In the genomic region with DNA sequence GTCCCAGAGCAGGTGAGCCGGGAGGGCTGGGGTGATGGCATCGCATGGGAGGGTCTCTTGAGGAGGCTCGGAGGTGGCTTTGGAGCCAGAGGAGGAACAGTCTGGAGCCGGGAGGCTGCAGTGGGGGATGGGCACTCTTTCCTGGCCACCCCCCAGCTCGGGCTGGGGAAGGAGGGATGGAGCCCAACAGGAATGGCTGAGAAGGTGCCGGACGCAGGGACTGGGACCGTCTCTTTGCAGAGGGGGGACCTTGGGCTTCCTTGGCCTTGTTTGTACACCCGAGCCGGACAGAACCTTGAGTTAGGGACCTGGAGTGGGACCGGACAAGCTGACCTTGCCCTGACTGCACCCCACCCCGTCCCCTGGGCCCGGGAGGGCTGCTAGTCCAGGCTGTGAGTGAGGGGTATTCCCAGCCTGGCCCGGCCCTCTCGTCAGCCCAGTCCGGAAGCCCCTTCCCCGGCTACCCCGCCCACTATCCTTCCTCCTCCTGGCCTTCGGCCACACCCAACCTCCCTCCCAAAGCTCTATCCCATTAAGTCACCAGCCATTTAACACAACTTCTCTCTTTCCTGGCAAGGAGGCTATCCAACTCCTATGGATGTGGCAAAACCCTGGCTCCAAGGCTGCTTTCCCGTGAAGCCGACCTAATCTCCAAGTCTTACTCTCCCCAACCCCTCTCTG, we compare ENCODE assay signal across 1 cellular context.
TF ChIP-seq lines count a peak whose summit lies in the region.

No MANE protein-coding gene starts in this region.

TF ChIP-seq in endothelial cell of umbilical vein, 7 proteins besides CTCF, POLR2A, EP300 and RAD21:
- no peak for TF ChIP-seq POLR2AphosphoS5 (IDR thresholded peaks at IDR 0.05; ENCODE audit: insufficient read depth, low read depth, low read length)
- TF ChIP-seq, protein P1, sequence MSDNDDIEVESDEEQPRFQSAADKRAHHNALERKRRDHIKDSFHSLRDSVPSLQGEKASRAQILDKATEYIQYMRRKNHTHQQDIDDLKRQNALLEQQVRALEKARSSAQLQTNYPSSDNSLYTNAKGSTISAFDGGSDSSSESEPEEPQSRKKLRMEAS (IDR thresholded peaks at IDR 0.05; ENCODE audit: insufficient read depth, insufficient read length) = no peak
